In the genomic region with DNA sequence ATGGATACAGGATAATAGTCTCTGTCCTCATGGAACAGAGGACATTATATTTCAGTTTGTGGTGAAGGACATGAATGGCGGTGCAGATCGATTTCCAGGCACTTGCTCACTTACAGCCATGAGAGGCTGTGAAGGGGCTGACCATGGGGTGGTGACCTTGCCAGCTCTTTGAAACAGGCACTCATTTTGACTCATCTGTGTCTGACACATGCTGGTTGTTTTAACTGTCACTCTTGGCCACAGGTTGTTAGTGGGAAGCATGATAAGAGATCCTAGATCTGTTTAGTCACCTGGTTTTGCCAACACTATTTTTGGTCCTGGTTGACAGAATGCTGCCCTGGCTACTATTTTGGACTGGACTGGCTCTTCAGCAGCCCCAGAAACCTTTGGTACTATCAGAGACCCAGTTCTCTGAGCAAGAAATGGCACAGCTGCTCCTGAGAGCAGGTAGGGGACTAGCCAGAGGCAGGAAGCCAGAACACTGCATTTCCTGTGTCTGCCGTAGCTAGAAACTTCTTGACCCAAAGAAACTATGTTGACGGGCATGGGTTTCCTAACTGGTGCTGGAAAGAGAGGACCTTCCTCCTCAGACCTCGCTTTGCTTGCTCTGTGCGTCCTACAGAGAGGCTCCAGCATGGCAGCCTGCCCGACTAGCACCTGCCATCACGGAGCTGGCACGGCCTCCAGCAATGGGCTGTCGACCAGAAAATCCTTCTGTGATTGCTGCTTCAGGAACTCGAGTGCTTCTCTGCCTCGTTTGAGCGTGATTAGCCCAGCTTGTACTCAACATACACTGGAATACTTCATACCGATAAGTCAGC, we compare ENCODE assay signal across 9 cellular contexts. TPM values are rescaled to one million over a fixed set of nuclear protein-coding genes. Genes with fewer than 3 reads are reported as not detected.
DNase-seq lines count a peak whose midpoint lies in the region; FAIRE-seq and TF ChIP-seq lines count a peak whose summit lies in the region.
"Had no signal": no experiment of that assay in that cellular context is flagged by ENCODE, and none has a peak within 500 bp of the region (broad histone marks: within the 10 kb centered on the region; RNA-seq: fewer than 3 reads in every experiment).

No MANE protein-coding gene starts in this region.

- peak overlapping the region in 2 of 3 donors; percentile 62 to 74 for H3K9ac ChIP-seq in skeletal muscle tissue (ENCODE audit: low read depth in 1 of 3, low read length in 3 of 3)

- no peak overlapping the region for H3K4me3 ChIP-seq in coronary artery
- peak overlapping the region; percentile 33 to 50 (median 47) for H3K4me3 ChIP-seq in skeletal muscle tissue (ENCODE audit: low read length in 3 of 3)
- no peak overlapping the region for H3K4me3 ChIP-seq in small intestine (ENCODE audit: low read depth in 1 of 2, low read length in 2 of 2)
- H3K4me3 ChIP-seq: A549 had no signal

- H3K27ac ChIP-seq in coronary artery (peak overlapping the region; percentile 58 to 62), skeletal muscle tissue (ENCODE audit: low read depth, low read length) (peak overlapping the region; percentile 90), small intestine (ENCODE audit: low read depth in 1 of 2, low read length in 1 of 2) (no peak overlapping the region)
- H3K27ac ChIP-seq: A549 had no signal

- H3K36me3 ChIP-seq in skeletal muscle tissue (ENCODE audit: control insufficient read depth in 3 of 3, insufficient read depth in 3 of 3, low read length in 3 of 3), result peaks cover 0 to 2% (median 0%) of the 10 kb centered on the region in 3 donors
- no peaks in the 10 kb centered on the region for H3K36me3 ChIP-seq in small intestine (ENCODE audit: control insufficient read depth in 2 of 2, insufficient read depth in 2 of 2, low read length in 2 of 2)

- FAIRE-seq in small intestine (lab: Jason Lieb, UNC), result no peak
- FAIRE-seq: A549 had no signal

- DNase-seq in NCI-H2171 treated with DMSO at 0.1 percent for 48 hours (lab: John Stamatoyannopoulos, UW), result peak; percentile 14
- no peak for DNase-seq in NCI-H2171 (lab: John Stamatoyannopoulos, UW)
- peak; percentile 71 for DNase-seq in NCI-H69 (lab: John Stamatoyannopoulos, UW)
- no peak for DNase-seq in coronary artery (ENCODE audit: low spot score)
- DNase-seq in middle frontal gyrus (ENCODE audit: extremely low spot score, low spot score), result no peak
- DNase-seq in small intestine, result no peak
- DNase-seq in GM13976 (ENCODE audit: low spot score), result no peak

- in situ Hi-C loops in GM13976 (cut with MboI; ENCODE audit: low sequenced_read_pairs, unreplicated experiment), result no loop called here

- 72 to 87% (median 75%) methylated on average over 14 of the region's 14 CpGs for WGBS in small intestine, 3 donors

- H3K9me3 ChIP-seq in skeletal muscle tissue (ENCODE audit: control insufficient read depth in 3 of 3, low read length in 3 of 3) (no peaks in the 10 kb centered on the region), small intestine (ENCODE audit: control insufficient read depth, low read depth) (no peaks in the 10 kb centered on the region)
- H3K9me3 ChIP-seq: A549 had no signal

- TF ChIP-seq CTCF in coronary artery (IDR thresholded peaks at IDR 0.05) (no peak), GM13976 (IDR thresholded peaks at IDR 0.05; ENCODE audit: borderline replicate concordance, control extremely low read depth, extremely low read depth, insufficient read depth, missing control alignments) (no peak)

- H3K4me1 ChIP-seq in skeletal muscle tissue (ENCODE audit: control insufficient read depth in 3 of 3, insufficient read depth in 3 of 3, low read length in 3 of 3), result peaks cover 47 to 58% (median 50%) of the 10 kb centered on the region in 3 donors
- H3K4me1 ChIP-seq in small intestine (ENCODE audit: control insufficient read depth in 2 of 2, insufficient read depth in 1 of 2, low read depth in 1 of 2, low read length in 1 of 2), result peaks cover 0 to 4% of the 10 kb centered on the region in 2 donors

- H3K27me3 ChIP-seq in skeletal muscle tissue (ENCODE audit: control insufficient read depth in 3 of 3, insufficient read depth in 3 of 3, low read length in 3 of 3) (no peaks in the 10 kb centered on the region), small intestine (ENCODE audit: control insufficient read depth in 2 of 2, insufficient read depth in 2 of 2, low read length in 2 of 2) (no peaks in the 10 kb centered on the region)

RNA-seq across cellular contexts. Expression of gene PXYLP1, which starts 6.3 kb away (rescaled TPM):
- total RNA-seq in skeletal muscle tissue, result 17.2 TPM
- 1 to 10 TPM; 2.2 to 6.5 (median 3.5) TPM for polyA plus RNA-seq in small intestine

Comparison
In these comparisons a context has a peak if more than half of its experiments do, and no peak if none do; other contexts are left out.
1. DNase-seq: peak in NCI-H2171 treated with DMSO at 0.1 percent for 48 hours (single experiment) and NCI-H69 (single experiment); none in NCI-H2171 (single experiment), coronary artery (single experiment), middle frontal gyrus (single experiment), small intestine (single experiment) and GM13976 (single experiment).
2. H3K27ac ChIP-seq: peak in coronary artery (2 of 2) and skeletal muscle tissue (single experiment); none in small intestine (0 of 2).
3. H3K4me3 ChIP-seq: peak in skeletal muscle tissue (3 of 3); none in coronary artery (single experiment) and small intestine (0 of 2).